11 cellular contexts compared by ENCODE assay signal in the genomic region with DNA sequence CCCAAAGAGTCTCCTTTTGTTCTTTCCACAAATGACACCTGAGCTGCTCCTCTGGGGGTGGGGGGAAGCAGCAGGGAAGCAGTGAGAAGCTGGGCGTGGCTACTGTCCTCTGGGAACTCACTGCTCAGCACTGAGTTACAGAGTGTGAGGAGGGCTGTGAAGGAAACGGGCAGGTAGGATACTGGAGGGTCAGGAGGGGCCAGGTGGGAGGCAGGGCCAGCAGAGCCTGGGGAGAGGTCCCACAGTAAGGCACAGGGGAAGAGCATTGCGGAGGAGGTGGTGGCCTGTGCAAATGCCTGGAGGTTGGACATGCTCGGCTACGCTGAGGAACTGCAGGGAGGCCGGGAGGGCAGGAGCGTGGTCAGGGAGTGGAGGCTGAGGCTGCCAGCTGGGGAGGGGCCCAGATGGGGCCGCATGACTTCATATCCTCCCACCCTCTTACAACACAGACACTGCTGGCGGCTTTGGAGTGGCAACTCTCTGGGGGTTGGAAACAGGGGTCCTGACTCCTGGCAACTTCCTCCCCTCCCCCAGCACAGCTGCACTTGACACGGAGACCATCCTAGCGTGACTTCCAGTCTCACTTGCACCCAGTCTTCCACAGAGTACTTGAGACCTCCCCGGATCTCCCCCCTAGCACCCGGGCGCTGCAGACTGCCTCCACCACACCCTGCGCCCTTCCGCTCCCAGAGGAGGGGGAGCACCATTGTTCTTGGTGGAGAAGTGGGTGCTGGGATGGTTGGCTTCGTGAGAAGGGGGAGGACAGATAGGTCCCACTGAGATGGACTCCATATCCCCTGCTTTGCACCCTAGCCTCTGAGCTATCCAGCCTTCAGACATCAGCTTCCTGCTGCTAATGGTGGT. TPM values are rescaled to one million over a fixed set of nuclear protein-coding genes. Genes with fewer than 3 reads are reported as not detected.
DNase-seq lines count a peak whose midpoint lies in the region; ATAC-seq and TF ChIP-seq lines count a peak whose summit lies in the region.
"Had no signal": no experiment of that assay in that cellular context is flagged by ENCODE, and none has a peak within 500 bp of the region (broad histone marks: within the 10 kb centered on the region; RNA-seq: fewer than 3 reads in every experiment).

No MANE protein-coding gene starts in this region.

- H3K4me3 ChIP-seq in DOHH2 (ENCODE audit: low read length) = peak overlapping the region; percentile 67
- no peak overlapping the region for H3K4me3 ChIP-seq in PC-3 (ENCODE audit: low read length)
- H3K4me3 ChIP-seq in iPS-20b (ENCODE audit: low read length) = no peak overlapping the region

- H3K9ac ChIP-seq in PC-3 (ENCODE audit: low read length) = no peak overlapping the region
- peak overlapping the region; percentile 9; the same call in 1 of the 2 replicates for H3K9ac ChIP-seq in iPS-20b (ENCODE audit: low read depth, low read length)

- peak overlapping the region; percentile 83 for H3K4me2 ChIP-seq in DOHH2 (ENCODE audit: low read length)
- no peak overlapping the region for H3K4me2 ChIP-seq in PC-3 (ENCODE audit: low read length)

- TF ChIP-seq RAD21 in Ishikawa (IDR thresholded peaks at IDR 0.05; ENCODE audit: low read depth) = no peak

- POLR2A ChIA-PET in PC-3 (lab: Charles Lee; ENCODE audit: unreplicated experiment) = no interaction called here

- no peaks in the 10 kb centered on the region for H3K79me2 ChIP-seq in DOHH2 (ENCODE audit: control insufficient read depth, low read length)
- H3K79me2 ChIP-seq in PC-3 (ENCODE audit: low read length) = no peaks in the 10 kb centered on the region

- TF ChIP-seq CTCF in DOHH2 (IDR thresholded peaks at IDR 0.05; ENCODE audit: low read depth, low read length, poor library complexity, severe bottlenecking) (no peak), PC-3 (conservative IDR thresholded peaks at IDR 0.05; ENCODE audit: low read depth, low read length) (no peak)

- H4K20me1 ChIP-seq in DOHH2 (ENCODE audit: control insufficient read depth, insufficient read depth, low read depth, low read length) = no peaks in the 10 kb centered on the region
- no peaks in the 10 kb centered on the region for H4K20me1 ChIP-seq in PC-3 (ENCODE audit: low read length)

- H3K4me1 ChIP-seq in DOHH2 (ENCODE audit: control insufficient read depth, low read length) (peaks cover 81% of the 10 kb centered on the region), PC-3 (ENCODE audit: insufficient read depth, low read length) (peaks cover 4% of the 10 kb centered on the region; the same call in 1 of the 2 replicates), iPS-20b (ENCODE audit: insufficient read depth, low read length) (peaks cover 4% of the 10 kb centered on the region; the same call in 1 of the 2 replicates)

- intact Hi-C loops in PC-3 (cut with micrococcal nuclease) = no loop called here

- TF ChIP-seq EP300 in Ishikawa (IDR thresholded peaks at IDR 0.05; ENCODE audit: borderline replicate concordance) = no peak

- CTCF ChIA-PET in PC-3 (lab: Charles Lee) = no interaction called here

- DNase-seq in PC-3 = no peak
- DNase-seq: activated T-cell treated with anti-CD3 and anti-CD28 coated beads, Interleukin-2, amount 50 U/mL, for 1 hour; NCI-H1048 had no signal

- H3K36me3 ChIP-seq in DOHH2 (ENCODE audit: control insufficient read depth, low read length) (no peaks in the 10 kb centered on the region), PC-3 (ENCODE audit: low read depth, low read length) (no peaks in the 10 kb centered on the region), iPS-20b (ENCODE audit: insufficient read depth, low read depth, low read length) (no peaks in the 10 kb centered on the region)

- H3F3A ChIP-seq in DOHH2 (ENCODE audit: control insufficient read depth, insufficient read depth) (peaks cover 13% of the 10 kb centered on the region), PC-3 (ENCODE audit: low read length, unreplicated experiment) (no peaks in the 10 kb centered on the region)

- peak overlapping the region; percentile 84 for H3K27ac ChIP-seq in DOHH2 (ENCODE audit: low read depth, low read length)
- no peak overlapping the region for H3K27ac ChIP-seq in PC-3 (ENCODE audit: low read length)
- no peak overlapping the region for H3K27ac ChIP-seq in iPS-20b (ENCODE audit: low read length)

- H3K9me3 ChIP-seq in DOHH2 (ENCODE audit: control insufficient read depth, insufficient read depth, low read length) = no peaks in the 10 kb centered on the region
- H3K9me3 ChIP-seq in PC-3 (ENCODE audit: low read length) = no peaks in the 10 kb centered on the region
- no peaks in the 10 kb centered on the region for H3K9me3 ChIP-seq in iPS-20b (ENCODE audit: insufficient read depth, low read depth, low read length)

- BruUV-seq in PC-3 (replicated peaks; lab: Mats Ljungman, UMichigan) = no TSS peak

- H3K27me3 ChIP-seq in DOHH2 (ENCODE audit: control insufficient read depth, low read length) (no peaks in the 10 kb centered on the region), PC-3 (ENCODE audit: low read length) (no peaks in the 10 kb centered on the region), iPS-20b (ENCODE audit: insufficient read depth, low read length) (no peaks in the 10 kb centered on the region)

- H2AFZ ChIP-seq in PC-3 (ENCODE audit: low read length) = no peak overlapping the region

- H3K9me2 ChIP-seq in DOHH2 (replicated peaks; ENCODE audit: control insufficient read depth, low read length) (no peaks in the 10 kb centered on the region), PC-3 (replicated peaks; ENCODE audit: low read length) (no peaks in the 10 kb centered on the region)

- peak; percentile 19; the same call in 1 of the 2 replicates for ATAC-seq in PC-3
- ATAC-seq in HG02610 (IDR thresholded peaks at IDR 0.05; ENCODE audit: unreplicated experiment) = no peak
- ATAC-seq in HG03097 (IDR thresholded peaks at IDR 0.05; ENCODE audit: low FRiP score, unreplicated experiment) = no peak
- no peak for ATAC-seq in HG03378 (IDR thresholded peaks at IDR 0.05; ENCODE audit: unreplicated experiment)
- ATAC-seq in GM21423 (IDR thresholded peaks at IDR 0.05; ENCODE audit: unreplicated experiment) = no peak
- ATAC-seq: SK-N-SH treated with all-trans-retinoic acid at 6 μM for 48 hours had no signal

TF ChIP-seq in Ishikawa, 13 proteins besides CTCF, POLR2A, EP300 and RAD21:
- TF ChIP-seq NFIC (IDR thresholded peaks at IDR 0.05) (no peak), TEAD4 (IDR thresholded peaks at IDR 0.05) (no peak), EGR1 (IDR thresholded peaks at IDR 0.05) (no peak), TCF12 (IDR thresholded peaks at IDR 0.05; ENCODE audit: low read depth) (peak; percentile 51; the same call in 1 of the 2 replicates), CEBPB (IDR thresholded peaks at IDR 0.05) (no peak)

RNA-seq across cellular contexts. Expression of gene RBM38, which starts 34.2 kb away (rescaled TPM):
- 56.5 and 59.3 TPM in 2 replicates for total RNA-seq in PC-3 (2014; rRNA removed)
